8 cellular contexts compared by ENCODE assay signal in the genomic region with DNA sequence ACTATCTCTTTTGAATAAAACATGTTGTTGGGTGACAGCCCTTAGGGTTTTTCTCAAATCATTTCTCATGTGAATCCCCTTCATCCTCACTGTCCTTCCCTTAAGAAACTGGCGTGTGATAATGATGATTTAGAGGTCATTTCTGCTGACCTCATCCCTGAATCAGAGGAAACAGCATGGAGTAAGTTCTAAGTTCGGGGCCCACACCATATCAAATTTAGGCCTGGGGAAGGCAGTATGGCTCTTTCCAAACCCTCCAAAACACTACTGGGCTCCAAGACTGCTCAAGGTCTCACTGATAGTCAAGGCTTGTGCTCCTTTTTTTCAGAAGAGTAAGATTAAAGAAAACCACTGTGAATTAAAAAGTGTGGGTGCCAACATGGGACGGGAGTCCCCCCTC. TPM values are rescaled to one million over a fixed set of nuclear protein-coding genes. Genes with fewer than 3 reads are reported as not detected.
DNase-seq lines count a peak whose midpoint lies in the region; ATAC-seq and TF ChIP-seq lines count a peak whose summit lies in the region.

No MANE protein-coding gene starts in this region.

- no peaks in the 10 kb centered on the region for H3K36me3 ChIP-seq in HUES48 (ENCODE audit: control insufficient read depth, insufficient read depth, low read length)

- peak overlapping the region; percentile 48 for H3K27ac Mint-ChIP-seq in activated CD4-positive, alpha-beta memory T cell treated with anti-CD3 and anti-CD28 coated beads, Interleukin-2, amount 10 ng/mL, durations not matched to agents 7 days and 5 days
- no peak overlapping the region for H3K27ac Mint-ChIP-seq in glutamatergic neuron (ENCODE audit: unreplicated experiment)
- H3K27ac Mint-ChIP-seq in stimulated activated effector memory CD8-positive, alpha-beta T cell treated with anti-CD3 and anti-CD28 coated beads, Interleukin-12 subunit alpha, Interleukin-12 subunit beta, amount 100 ng/mL, for 72 hours, result peak overlapping the region; percentile 95

- no peak overlapping the region for H3K9ac ChIP-seq in HUES48 (ENCODE audit: low read depth, low read length)

- H3K36me3 Mint-ChIP-seq in activated CD4-positive, alpha-beta memory T cell treated with anti-CD3 and anti-CD28 coated beads, Interleukin-2, amount 10 ng/mL, durations not matched to agents 7 days and 5 days (ENCODE audit: low read depth), result peaks cover 17% of the 10 kb centered on the region
- no peaks in the 10 kb centered on the region for H3K36me3 Mint-ChIP-seq in glutamatergic neuron (ENCODE audit: unreplicated experiment)
- no peaks in the 10 kb centered on the region for H3K36me3 Mint-ChIP-seq in stimulated activated effector memory CD8-positive, alpha-beta T cell treated with anti-CD3 and anti-CD28 coated beads, Interleukin-12 subunit alpha, Interleukin-12 subunit beta, amount 100 ng/mL, for 72 hours

- H3K4me1 ChIP-seq in HUES48 (ENCODE audit: control insufficient read depth, insufficient read depth, low read length), result peaks cover 13% of the 10 kb centered on the region; the same call in 1 of the 2 replicates

- H3K27ac ChIP-seq in HUES48 (ENCODE audit: low read depth, low read length), result no peak overlapping the region

- CTCF ChIA-PET in activated CD4-positive, alpha-beta memory T cell treated with anti-CD3 and anti-CD28 coated beads, Interleukin-2, amount 10 ng/mL, durations not matched to agents 7 days and 5 days (lab: Charles Lee), result interaction anchor here (0.6 to 8.1 kb wide), 12 partner anchors 9 to 328 kb away, joined by 4 to 108 read pairs (median 8); a partner anchor contains a TSS

- H3K27me3 Mint-ChIP-seq in activated CD4-positive, alpha-beta memory T cell treated with anti-CD3 and anti-CD28 coated beads, Interleukin-2, amount 10 ng/mL, durations not matched to agents 7 days and 5 days, result no peaks in the 10 kb centered on the region
- H3K27me3 Mint-ChIP-seq in glutamatergic neuron (ENCODE audit: unreplicated experiment), result peaks cover 3% of the 10 kb centered on the region

- H3K4me3 Mint-ChIP-seq in activated CD4-positive, alpha-beta memory T cell treated with anti-CD3 and anti-CD28 coated beads, Interleukin-2, amount 10 ng/mL, durations not matched to agents 7 days and 5 days, result peak overlapping the region; percentile 93
- H3K4me3 Mint-ChIP-seq in glutamatergic neuron (ENCODE audit: unreplicated experiment), result peak overlapping the region; percentile 70
- H3K4me3 Mint-ChIP-seq in stimulated activated effector memory CD8-positive, alpha-beta T cell treated with anti-CD3 and anti-CD28 coated beads, Interleukin-12 subunit alpha, Interleukin-12 subunit beta, amount 100 ng/mL, for 72 hours, result peak overlapping the region; percentile 95

- H3K9me3 Mint-ChIP-seq in activated CD4-positive, alpha-beta memory T cell treated with anti-CD3 and anti-CD28 coated beads, Interleukin-2, amount 10 ng/mL, durations not matched to agents 7 days and 5 days, result peaks cover 2% of the 10 kb centered on the region
- peaks cover 2% of the 10 kb centered on the region for H3K9me3 Mint-ChIP-seq in glutamatergic neuron (ENCODE audit: unreplicated experiment)
- no peaks in the 10 kb centered on the region for H3K9me3 Mint-ChIP-seq in stimulated activated effector memory CD8-positive, alpha-beta T cell treated with anti-CD3 and anti-CD28 coated beads, Interleukin-12 subunit alpha, Interleukin-12 subunit beta, amount 100 ng/mL, for 72 hours

- POLR2A ChIA-PET in activated CD4-positive, alpha-beta memory T cell treated with anti-CD3 and anti-CD28 coated beads, Interleukin-2, amount 10 ng/mL, durations not matched to agents 7 days and 5 days (lab: Charles Lee), result interaction anchor here (1.1 to 2.3 kb wide), 6 partner anchors 9 to 69 kb away, joined by 3 to 20 read pairs (median 7); a partner anchor contains a TSS

- H3K4me1 Mint-ChIP-seq in activated CD4-positive, alpha-beta memory T cell treated with anti-CD3 and anti-CD28 coated beads, Interleukin-2, amount 10 ng/mL, durations not matched to agents 7 days and 5 days, result peaks cover 53% of the 10 kb centered on the region
- peaks cover 3% of the 10 kb centered on the region for H3K4me1 Mint-ChIP-seq in glutamatergic neuron (ENCODE audit: low read depth, unreplicated experiment)
- peaks cover 46% of the 10 kb centered on the region for H3K4me1 Mint-ChIP-seq in stimulated activated effector memory CD8-positive, alpha-beta T cell treated with anti-CD3 and anti-CD28 coated beads, Interleukin-12 subunit alpha, Interleukin-12 subunit beta, amount 100 ng/mL, for 72 hours

- peaks cover 24% of the 10 kb centered on the region for H3K27me3 ChIP-seq in HUES48 (ENCODE audit: control insufficient read depth, insufficient read depth, low read length)

- H3K4me3 ChIP-seq in HUES48 (ENCODE audit: low read depth, low read length), result peak overlapping the region; percentile 88; the same call in 1 of the 2 replicates

- DNase-seq in activated CD4-positive, alpha-beta memory T cell treated with anti-CD3 and anti-CD28 coated beads, Interleukin-2, amount 10 ng/mL, durations not matched to agents 7 days and 5 days, result no peak
- DNase-seq in glutamatergic neuron (no peak), HT-29 (ENCODE audit: low spot score) (no peak), NAMALWA (ENCODE audit: low spot score) (no peak)
- no peak for DNase-seq in stimulated activated effector memory CD8-positive, alpha-beta T cell treated with anti-CD3 and anti-CD28 coated beads, Interleukin-12 subunit alpha, Interleukin-12 subunit beta, amount 100 ng/mL, for 72 hours (ENCODE audit: low spot score in 2 of 2)
- no peak for DNase-seq in activated CD4-positive, CD25-positive, alpha-beta regulatory T cell treated with anti-CD3 and anti-CD28 coated beads, Interleukin-2, amount 50 U/mL, for 72 hours

- no peak for ATAC-seq in stimulated activated effector memory CD8-positive, alpha-beta T cell treated with anti-CD3 and anti-CD28 coated beads, Interleukin-12 subunit alpha, Interleukin-12 subunit beta, amount 100 ng/mL, for 72 hours
- no peak for ATAC-seq in HG02970 (IDR thresholded peaks at IDR 0.05; ENCODE audit: low FRiP score, unreplicated experiment)

- no peak for TF ChIP-seq CTCF in glutamatergic neuron (IDR thresholded peaks at IDR 0.05; ENCODE audit: partially characterized antibody, unreplicated experiment)

- no peaks in the 10 kb centered on the region for H3K9me3 ChIP-seq in HUES48 (ENCODE audit: control insufficient read depth, insufficient read depth, low read length)

RNA-seq across cellular contexts. Expression of a gene that starts 0.9 kb away (rescaled TPM):
- total RNA-seq in activated CD4-positive, alpha-beta memory T cell treated with anti-CD3 and anti-CD28 coated beads, Interleukin-2, amount 10 ng/mL, durations not matched to agents 7 days and 5 days, result 10 to 100 TPM; 17.4 to 19.1 TPM
- total RNA-seq in glutamatergic neuron (ENCODE audit: unreplicated experiment), result 0.51 TPM
- 13.4 and 18.6 TPM in 2 replicates for total RNA-seq in HT-29 (2014; rRNA removed; shearing (Covaris generic))

RNA-seq across cellular contexts. Expression of a gene that starts 18.9 kb away (rescaled TPM):
- total RNA-seq in activated CD4-positive, alpha-beta memory T cell treated with anti-CD3 and anti-CD28 coated beads, Interleukin-2, amount 10 ng/mL, durations not matched to agents 7 days and 5 days, result 10 to 100 TPM; 38.6 to 40.6 TPM
- 92.1 TPM for total RNA-seq in glutamatergic neuron (ENCODE audit: unreplicated experiment)
- total RNA-seq in HT-29 (2014; rRNA removed; shearing (Covaris generic)), result 26.1 and 30.6 TPM in 2 replicates
